16 cellular contexts compared by ENCODE assay signal in genomic region chr11:39247570-39248137, GRCh38.
DNase-seq lines count a peak whose midpoint lies in the region; ATAC-seq and TF ChIP-seq lines count a peak whose summit lies in the region.
"Had no signal": no experiment of that assay in that cellular context is flagged by ENCODE, and none has a peak within 500 bp of the region (broad histone marks: within the 10 kb centered on the region; RNA-seq: fewer than 3 reads in every experiment).

No MANE protein-coding gene starts in this region.

- H3K36me3 ChIP-seq in RWPE2 (ENCODE audit: low read depth) (no peaks in the 10 kb centered on the region), endodermal cell (ENCODE audit: control insufficient read depth, insufficient read depth, low read length) (no peaks in the 10 kb centered on the region), prostate gland (no peaks in the 10 kb centered on the region)
- H3K36me3 ChIP-seq: BE2C had no signal

- H3K4me3 Mint-ChIP-seq in endodermal cell: no peak overlapping the region
- H3K4me3 Mint-ChIP-seq: CD8-positive, alpha-beta memory T cell; H9 had no signal

- no peak overlapping the region for H3K9ac ChIP-seq in endodermal cell (ENCODE audit: extremely low read depth, low read length, poor library complexity, severe bottlenecking)

- peaks cover 11% of the 10 kb centered on the region for H3K4me1 ChIP-seq in RWPE2 (ENCODE audit: insufficient read depth, poor library complexity, severe bottlenecking)
- H3K4me1 ChIP-seq in endodermal cell (ENCODE audit: control insufficient read depth, insufficient read depth, low read length): no peaks in the 10 kb centered on the region
- no peaks in the 10 kb centered on the region for H3K4me1 ChIP-seq in prostate gland (replicated peaks)
- H3K4me1 ChIP-seq: BE2C had no signal

- no peaks in the 10 kb centered on the region for H3K4me1 Mint-ChIP-seq in endodermal cell
- H3K4me1 Mint-ChIP-seq: CD4-positive, CD25-positive, alpha-beta regulatory T cell; CD8-positive, alpha-beta memory T cell; H9 had no signal

- DNase-seq in HS-5 (ENCODE audit: low read depth) (peak; percentile 2), RWPE2 (ENCODE audit: low spot score) (no peak), endodermal cell (no peak), renal cortical epithelial cell (ENCODE audit: low read depth) (peak; percentile 3), prostate gland (ENCODE audit: low spot score) (no peak)
- DNase-seq: ACHN; BE2C; C1 segment of cervical spinal cord; CD4-positive, CD25-positive, alpha-beta regulatory T cell; CD8-positive, alpha-beta memory T cell; COR-L47; DMS79 treated with DMSO at 0.1 percent for 48 hours; H9 had no signal

- peak overlapping the region; percentile 65 for H3K27ac ChIP-seq in RWPE2 (ENCODE audit: poor library complexity, severe bottlenecking)
- H3K27ac ChIP-seq in endodermal cell (ENCODE audit: low read depth, low read length): no peak overlapping the region
- no peak overlapping the region for H3K27ac ChIP-seq in prostate gland

- no peak overlapping the region for H3K27ac Mint-ChIP-seq in endodermal cell
- H3K27ac Mint-ChIP-seq: CD4-positive, CD25-positive, alpha-beta regulatory T cell; CD8-positive, alpha-beta memory T cell; H9 had no signal

- intact Hi-C loops in prostate gland (cut with DNase I): no loop called here

- peaks cover 9% of the 10 kb centered on the region for H3K9me3 Mint-ChIP-seq in endodermal cell

- ATAC-seq in RWPE2 (ENCODE audit: low read depth) (peak; percentile 69), HG03196 (IDR thresholded peaks at IDR 0.05; ENCODE audit: unreplicated experiment) (no peak), esophagus mucosa (no peak)
- ATAC-seq: GM12878 had no signal

- TF ChIP-seq CTCF in RWPE2 (IDR thresholded peaks at IDR 0.05; ENCODE audit: poor library complexity, severe bottlenecking) (no peak), endodermal cell (conservative IDR thresholded peaks at IDR 0.05) (no peak), prostate gland (IDR thresholded peaks at IDR 0.05) (no peak)

- H3K4me3 ChIP-seq in RWPE2 (ENCODE audit: severe bottlenecking) (no peak overlapping the region), endodermal cell (ENCODE audit: low read length) (peak overlapping the region; percentile 43), prostate gland (no peak overlapping the region)
- H3K4me3 ChIP-seq: GM12878 had no signal

- H3K27me3 ChIP-seq in RWPE2 (ENCODE audit: insufficient read depth, poor library complexity, severe bottlenecking) (no peaks in the 10 kb centered on the region), endodermal cell (ENCODE audit: control insufficient read depth, insufficient read depth, low read length, poor library complexity, severe bottlenecking) (no peaks in the 10 kb centered on the region), prostate gland (replicated peaks; ENCODE audit: insufficient read depth) (no peaks in the 10 kb centered on the region)
- H3K27me3 ChIP-seq: BE2C had no signal

- no peaks in the 10 kb centered on the region for H3K27me3 Mint-ChIP-seq in endodermal cell (ENCODE audit: insufficient read depth)
- H3K27me3 Mint-ChIP-seq: CD4-positive, CD25-positive, alpha-beta regulatory T cell; CD8-positive, alpha-beta memory T cell had no signal

- TF ChIP-seq POLR2A in prostate gland (IDR thresholded peaks at IDR 0.05): no peak

- no peaks in the 10 kb centered on the region for H3K9me3 ChIP-seq in RWPE2 (ENCODE audit: severe bottlenecking)
- peaks cover 33% of the 10 kb centered on the region for H3K9me3 ChIP-seq in endodermal cell (ENCODE audit: control insufficient read depth, low read length)
- no peaks in the 10 kb centered on the region for H3K9me3 ChIP-seq in prostate gland
- H3K9me3 ChIP-seq: BE2C had no signal

- WGBS in endodermal cell (ENCODE audit: insufficient coverage in 1 of 2, insufficient read length in 1 of 2), 2 experiments: no CpG with 5 or more reads among the region's 1 CpG
- 74% methylated on average over 1 of the region's 1 CpG for WGBS in prostate gland

- H3K36me3 Mint-ChIP-seq in endodermal cell (ENCODE audit: low read depth): no peaks in the 10 kb centered on the region
- H3K36me3 Mint-ChIP-seq: CD4-positive, CD25-positive, alpha-beta regulatory T cell; CD8-positive, alpha-beta memory T cell had no signal

Comparison
In these comparisons a context has a peak if more than half of its experiments do, and no peak if none do; other contexts are left out.
1. DNase-seq: peak in HS-5 (single experiment) and renal cortical epithelial cell (single experiment); none in RWPE2 (single experiment), endodermal cell (single experiment) and prostate gland (single experiment).